Comparison of ENCODE assay signal across 21 cellular contexts in genomic region chr17:42686520-42687137, GRCh38. TPM values are rescaled to one million over a fixed set of nuclear protein-coding genes. Genes with fewer than 3 reads are reported as not detected.
DNase-seq lines count a peak whose midpoint lies in the region; ATAC-seq, FAIRE-seq and TF ChIP-seq lines count a peak whose summit lies in the region.
"Had no signal": no experiment of that assay in that cellular context is flagged by ENCODE, and none has a peak within 500 bp of the region (broad histone marks: within the 10 kb centered on the region; RNA-seq: fewer than 3 reads in every experiment).

No MANE protein-coding gene starts in this region.

- TF ChIP-seq POLR2A in HepG2 (IDR thresholded peaks at IDR 0.05; ENCODE audit: insufficient read depth in 1 of 2, low read depth in 2 of 2, low read length in 2 of 2) (no peak), right lobe of liver (IDR thresholded peaks at IDR 0.05) (no peak), endothelial cell of umbilical vein (IDR thresholded peaks at IDR 0.05; ENCODE audit: low read depth, low read length) (no peak)

- ATAC-seq in HepG2 (no peak), right lobe of liver (no peak), HG03521 (IDR thresholded peaks at IDR 0.05; ENCODE audit: unreplicated experiment) (no peak)

- H2AFZ ChIP-seq in HepG2 (ENCODE audit: low read length) (no peak overlapping the region), endothelial cell of umbilical vein (ENCODE audit: low read depth, low read length) (no peak overlapping the region)
- H2AFZ ChIP-seq: GM23248 had no signal

- WGBS in HepG2 (ENCODE audit: low lambda C conversion rate), result 97% methylated on average over 32 of the region's 32 CpGs
- 52% methylated on average over 15 of the region's 32 CpGs for WGBS in right lobe of liver (ENCODE audit: insufficient coverage, low coverage, low lambda C conversion rate, missing lambda C conversion rate)

- in situ Hi-C loops in HepG2 (cut with HindIII; ENCODE audit: extremely low pct_ligation_motif_present, low pct_unique_long_range_greater_than_20kb), result no loop called here

- intact Hi-C loops in HepG2 (cut with micrococcal nuclease; ENCODE audit: unreplicated experiment), result no loop called here
- intact Hi-C loops in right lobe of liver (cut with DNase I), result loop anchor here (10.0 kb wide), 2 partner anchors 72 to 102 kb away; no protein-coding TSS in a partner anchor
- intact Hi-C loops in endothelial cell of umbilical vein (cut with micrococcal nuclease), result no loop called here

- BruUV-seq in HepG2 (replicated peaks; lab: Mats Ljungman, UMichigan) (no TSS peak), endothelial cell of umbilical vein (replicated peaks; lab: Mats Ljungman, UMichigan) (no TSS peak)

- H3K36me3 ChIP-seq in HepG2 (replicated peaks in 1 of 2; ENCODE audit: control insufficient read depth in 1 of 2, insufficient read depth in 2 of 2, low read length in 2 of 2), result peaks cover 0 to 1% of the 10 kb centered on the region in 2 experiments; a peak in 2 of 5 replicates
- no peaks in the 10 kb centered on the region for H3K36me3 ChIP-seq in right lobe of liver
- no peaks in the 10 kb centered on the region for H3K36me3 ChIP-seq in endothelial cell of umbilical vein (ENCODE audit: control insufficient read depth in 2 of 2, extremely low read depth in 1 of 2, insufficient read depth in 2 of 2, low read length in 2 of 2)

- no peak for FAIRE-seq in HepG2 (lab: Jason Lieb, UNC)
- FAIRE-seq in endothelial cell of umbilical vein (lab: Jason Lieb, UNC), result no peak
- FAIRE-seq: A204.1, GM18507 had no signal

- H3K9me3 ChIP-seq in HepG2 (ENCODE audit: low read length) (no peaks in the 10 kb centered on the region), right lobe of liver (no peaks in the 10 kb centered on the region), endothelial cell of umbilical vein (replicated peaks; ENCODE audit: control insufficient read depth, insufficient read depth, low read length) (no peaks in the 10 kb centered on the region)

- TF ChIP-seq EP300 in HepG2 (IDR thresholded peaks at IDR 0.05; ENCODE audit: low read depth in 2 of 2, low read length in 2 of 2), result no peak
- TF ChIP-seq EP300 in HepG2 (CRISPR knock-in tag; IDR thresholded peaks at IDR 0.05; ENCODE audit: borderline replicate concordance), result no peak

- no peak overlapping the region for H3K9ac ChIP-seq in HepG2 (ENCODE audit: insufficient read depth, low read depth, low read length)
- H3K9ac ChIP-seq in endothelial cell of umbilical vein (replicated peaks; ENCODE audit: extremely low read depth, insufficient read depth, low read length), result no peak overlapping the region
- H3K9ac ChIP-seq: GM23248 had no signal

- H3K27ac ChIP-seq in HepG2 (ENCODE audit: extremely low read length, insufficient read depth, low read length), result no peak overlapping the region
- H3K27ac ChIP-seq in right lobe of liver, result no peak overlapping the region
- no peak overlapping the region for H3K27ac ChIP-seq in endothelial cell of umbilical vein (ENCODE audit: insufficient read depth, low read depth, low read length)
- H3K27ac ChIP-seq: C4-2B, GM23248 had no signal

- no peaks in the 10 kb centered on the region for H3K9me1 ChIP-seq in endothelial cell of umbilical vein (replicated peaks; ENCODE audit: control insufficient read depth, extremely low read depth, insufficient read depth, low read length)

- H3K27me3 ChIP-seq in HepG2 (ENCODE audit: control insufficient read depth in 1 of 2, insufficient read depth in 2 of 2, low read length in 2 of 2), result no peaks in the 10 kb centered on the region
- peaks cover 0 to 5% of the 10 kb centered on the region in 2 donors for H3K27me3 ChIP-seq in right lobe of liver
- peaks cover 0 to 20% of the 10 kb centered on the region in 2 experiments for H3K27me3 ChIP-seq in endothelial cell of umbilical vein (ENCODE audit: control insufficient read depth in 2 of 2, insufficient read depth in 2 of 2, low read length in 2 of 2)

- H3K4me2 ChIP-seq in HepG2 (ENCODE audit: low read depth, low read length), result no peak overlapping the region
- no peak overlapping the region for H3K4me2 ChIP-seq in endothelial cell of umbilical vein (ENCODE audit: insufficient read depth, low read length)

- TF ChIP-seq CTCF in HepG2 (CRISPR knock-in tag; IDR thresholded peaks at IDR 0.05) (no peak), right lobe of liver (IDR thresholded peaks at IDR 0.05) (no peak), endothelial cell of umbilical vein (IDR thresholded peaks at IDR 0.05; ENCODE audit: extremely low read depth in 1 of 2, insufficient read depth in 1 of 2, low read depth in 1 of 2, low read length in 2 of 2) (no peak)

- DNase-seq in HepG2 (ENCODE audit: low spot score), result no peak
- no peak for DNase-seq in right lobe of liver
- no peak for DNase-seq in endothelial cell of umbilical vein (ENCODE audit: low read depth, low spot score)
- no peak for DNase-seq in NOMO-1 treated with DMSO at 0.1 percent for 48 hours (lab: John Stamatoyannopoulos, UW; ENCODE audit: unreplicated experiment)
- no peak for DNase-seq in SKM-1 treated with dmso at 0.1 percent for 144 hours (lab: John Stamatoyannopoulos, UW; ENCODE audit: unreplicated experiment)
- DNase-seq: COR-L47, DMS153, EL, GM23248, HFFc6, Karpas-422, MM.1S, NCI-H1105, NCI-H1930, NCI-H2171, NCI-H446 treated with DMSO at 0.1 percent for 48 hours, SIG-M5 had no signal

- CTCF ChIA-PET in HepG2 (lab: Yijun Ruan, JAX; ENCODE audit: low intra/inter-chr PET ratio, low total read pairs), result no interaction called here
- CTCF ChIA-PET in endothelial cell of umbilical vein (lab: Charles Lee), result no interaction called here

- no peaks in the 10 kb centered on the region for H4K20me1 ChIP-seq in HepG2 (ENCODE audit: insufficient read depth, low read length)
- H4K20me1 ChIP-seq in endothelial cell of umbilical vein (replicated peaks; ENCODE audit: control insufficient read depth, extremely low read depth, insufficient read depth, low read length), result no peaks in the 10 kb centered on the region

- no peak overlapping the region for H3K4me3 ChIP-seq in HepG2 (replicated peaks in 1 of 3; ENCODE audit: insufficient read depth in 1 of 3, low read depth in 2 of 3, low read length in 3 of 3)
- no peak overlapping the region for H3K4me3 ChIP-seq in right lobe of liver
- no peak overlapping the region for H3K4me3 ChIP-seq in endothelial cell of umbilical vein (replicated peaks in 1 of 3; ENCODE audit: insufficient read depth in 1 of 3, low read depth in 1 of 3, low read length in 3 of 3)
- H3K4me3 ChIP-seq: GM23248 had no signal

- POLR2A ChIA-PET in HepG2 (lab: Yijun Ruan, JAX) (no interaction called here), endothelial cell of umbilical vein (lab: Charles Lee) (no interaction called here)

- no peak for TF ChIP-seq RAD21 in HepG2 (CRISPR knock-in tag; IDR thresholded peaks at IDR 0.05)

- H3K79me2 ChIP-seq in HepG2 (ENCODE audit: insufficient read depth, low read length) (no peaks in the 10 kb centered on the region), endothelial cell of umbilical vein (ENCODE audit: control insufficient read depth, insufficient read depth, low read length) (no peaks in the 10 kb centered on the region)

- dilution Hi-C loops in endothelial cell of umbilical vein (cut with MboI; ENCODE audit: extremely low pct_ligation_motif_present, low sequenced_read_pairs), result no loop called here

- H3K4me1 ChIP-seq in HepG2 (ENCODE audit: insufficient read depth, low read length) (peaks cover 17% of the 10 kb centered on the region), right lobe of liver (peaks cover 0 to 16% (median 0%) of the 10 kb centered on the region in 4 donors), endothelial cell of umbilical vein (ENCODE audit: control insufficient read depth, extremely low read depth, insufficient read depth, low read length) (peaks cover 14% of the 10 kb centered on the region)

RNA-seq across cellular contexts. Expression of gene CNTNAP1, which starts 4.3 kb away (rescaled TPM):
- total RNA-seq in HepG2 (2016; rRNA removed; fragmentation: Illumina TruSeq; extraction: Trizol) (1.2 and 4.5 TPM in 2 replicates), right lobe of liver (1 to 10 TPM in 1 of 6 experiments, under 1 TPM in 5; 0.42 to 1.8 (median 0.56) TPM), endothelial cell of umbilical vein (3.6 and 44.8 TPM in 2 replicates)
- total RNA-seq in HepG2 (2016; cell fraction: cytosol; rRNA removed; fragmentation: Illumina TruSeq; extraction: Trizol; ENCODE audit: low read depth), result 1.7 TPM in 2 replicates
- total RNA-seq in HepG2 (2016; cell fraction: insoluble cytoplasmic fraction; rRNA removed; fragmentation: Illumina TruSeq; extraction: Trizol), result 1.4 and 4.9 TPM in 2 replicates
- 1.1 and 1.5 TPM in 2 replicates for total RNA-seq in HepG2 (2016; cell fraction: membrane; rRNA removed; fragmentation: Illumina TruSeq; extraction: Trizol)
- 4.9 and 6.9 TPM in 2 replicates for total RNA-seq in HepG2 (2016; cell fraction: nucleus; rRNA removed; fragmentation: Illumina TruSeq; extraction: Trizol)
- polyA plus RNA-seq in HepG2 (2011; rRNA removed) (7.7 and 10.7 TPM in 2 replicates), endothelial cell of umbilical vein (26.3 and 27.3 TPM in 2 replicates)
- polyA plus RNA-seq in HepG2 (2011; cell fraction: cytosol; rRNA removed), result 4.1 and 4.4 TPM in 2 replicates
- 62.6 and 69.7 TPM in 2 replicates for polyA plus RNA-seq in HepG2 (2011; cell fraction: nucleus; rRNA removed)
- 9.2 and 13.1 TPM in 2 replicates for polyA plus RNA-seq in HepG2 (2012)
- polyA plus RNA-seq in HepG2 (2016; cell fraction: cytosol; fragmentation: Illumina TruSeq; extraction: Trizol; ENCODE audit: low read depth), result 0.15 and 0.23 TPM in 2 replicates
- polyA plus RNA-seq in HepG2 (2016; cell fraction: insoluble cytoplasmic fraction; fragmentation: Illumina TruSeq; extraction: Trizol; ENCODE audit: low read depth), result 1.1 and 1.6 TPM in 2 replicates
- polyA plus RNA-seq in HepG2 (2016; cell fraction: membrane; fragmentation: Illumina TruSeq; extraction: Trizol; ENCODE audit: low read depth), result 0.47 and 0.51 TPM in 2 replicates
- 19.8 and 23.5 TPM in 2 replicates for polyA plus RNA-seq in HepG2 (2016; cell fraction: nucleus; fragmentation: Illumina TruSeq; extraction: Trizol; ENCODE audit: insufficient read depth, low read depth)
- polyA minus RNA-seq in HepG2 (2011; rRNA and poly(A)+ RNA removed; ENCODE audit: low replicate concordance), result 2.2 and 13.9 TPM in 2 replicates
- 8.8 TPM in 2 replicates for polyA minus RNA-seq in HepG2 (2011; cell fraction: cytosol; rRNA and poly(A)+ RNA removed)
- 12.2 and 13.8 TPM in 2 replicates for polyA minus RNA-seq in HepG2 (2011; cell fraction: nucleus; rRNA and poly(A)+ RNA removed)
- polyA plus RNA-seq in endothelial cell of umbilical vein (2011; cell fraction: cytosol; rRNA removed), result 16.5 and 18.9 TPM in 2 replicates
- 73.5 and 81.1 TPM in 2 replicates for polyA plus RNA-seq in endothelial cell of umbilical vein (2011; cell fraction: nucleus; rRNA removed)
- polyA plus RNA-seq in endothelial cell of umbilical vein (2012), result 40.8 and 55.4 TPM in 2 replicates
- polyA minus RNA-seq in endothelial cell of umbilical vein, result 28.1 and 29.9 TPM in 2 replicates
- polyA minus RNA-seq in endothelial cell of umbilical vein (2011; cell fraction: cytosol; rRNA and poly(A)+ RNA removed), result 1.2 TPM
- 17.0 and 20.2 TPM in 2 replicates for polyA minus RNA-seq in endothelial cell of umbilical vein (2011; cell fraction: nucleus; rRNA and poly(A)+ RNA removed)

RNA-seq across cellular contexts. Expression of gene CCR10, which starts 5.0 kb away (rescaled TPM):
- total RNA-seq in HepG2 (2016; rRNA removed; fragmentation: Illumina TruSeq; extraction: Trizol) (0.20 and 0.29 TPM in 2 replicates), right lobe of liver (under 1 TPM in 3 of 6 experiments, not detected in 3; 0.21 to 0.34 (median 0.31) TPM), endothelial cell of umbilical vein (1.3 TPM in 1 of 2 replicates, not detected in the other)
- total RNA-seq in HepG2 (2016; cell fraction: cytosol; rRNA removed; fragmentation: Illumina TruSeq; extraction: Trizol; ENCODE audit: low read depth), result 0.10 and 0.26 TPM in 2 replicates
- total RNA-seq in HepG2 (2016; cell fraction: insoluble cytoplasmic fraction; rRNA removed; fragmentation: Illumina TruSeq; extraction: Trizol), result 0.15 and 0.48 TPM in 2 replicates
- 0.24 and 0.37 TPM in 2 replicates for total RNA-seq in HepG2 (2016; cell fraction: membrane; rRNA removed; fragmentation: Illumina TruSeq; extraction: Trizol)
- total RNA-seq in HepG2 (2016; cell fraction: nucleus; rRNA removed; fragmentation: Illumina TruSeq; extraction: Trizol), result 0.38 and 0.47 TPM in 2 replicates
- polyA plus RNA-seq in HepG2 (2011; rRNA removed) (0.54 and 0.63 TPM in 2 replicates), endothelial cell of umbilical vein (1.1 and 1.4 TPM in 2 replicates)
- 0.69 and 0.85 TPM in 2 replicates for polyA plus RNA-seq in HepG2 (2011; cell fraction: cytosol; rRNA removed)
- 6.7 and 9.2 TPM in 2 replicates for polyA plus RNA-seq in HepG2 (2011; cell fraction: nucleus; rRNA removed)
- polyA plus RNA-seq in HepG2 (2012), result 1.1 TPM in 2 replicates
- 0.08 and 0.14 TPM in 2 replicates for polyA plus RNA-seq in HepG2 (2016; cell fraction: cytosol; fragmentation: Illumina TruSeq; extraction: Trizol; ENCODE audit: low read depth)
- 0.19 TPM in 1 of 2 replicates, not detected in the other for polyA plus RNA-seq in HepG2 (2016; cell fraction: insoluble cytoplasmic fraction; fragmentation: Illumina TruSeq; extraction: Trizol; ENCODE audit: low read depth)
- 0.13 TPM in 1 of 2 replicates, not detected in the other for polyA plus RNA-seq in HepG2 (2016; cell fraction: membrane; fragmentation: Illumina TruSeq; extraction: Trizol; ENCODE audit: low read depth)
- polyA plus RNA-seq in HepG2 (2016; cell fraction: nucleus; fragmentation: Illumina TruSeq; extraction: Trizol; ENCODE audit: insufficient read depth, low read depth), result 1.4 and 2.1 TPM in 2 replicates
- 0.19 and 0.62 TPM in 2 replicates for polyA minus RNA-seq in HepG2 (2011; rRNA and poly(A)+ RNA removed; ENCODE audit: low replicate concordance)
- polyA minus RNA-seq in HepG2 (2011; cell fraction: cytosol; rRNA and poly(A)+ RNA removed), result 0.40 and 0.62 TPM in 2 replicates
- 0.77 and 0.87 TPM in 2 replicates for polyA minus RNA-seq in HepG2 (2011; cell fraction: nucleus; rRNA and poly(A)+ RNA removed)
- polyA plus RNA-seq in endothelial cell of umbilical vein (2011; cell fraction: cytosol; rRNA removed), result 0.49 and 1.0 TPM in 2 replicates
- 0.49 and 1.1 TPM in 2 replicates for polyA plus RNA-seq in endothelial cell of umbilical vein (2011; cell fraction: nucleus; rRNA removed)
- polyA plus RNA-seq in endothelial cell of umbilical vein (2012), result 2.1 and 4.5 TPM in 2 replicates
- 0.36 and 0.55 TPM in 2 replicates for polyA minus RNA-seq in endothelial cell of umbilical vein
- not detected for polyA minus RNA-seq in endothelial cell of umbilical vein (2011; cell fraction: cytosol; rRNA and poly(A)+ RNA removed)
- polyA minus RNA-seq in endothelial cell of umbilical vein (2011; cell fraction: nucleus; rRNA and poly(A)+ RNA removed), result 0.29 and 0.63 TPM in 2 replicates

RNA-seq across cellular contexts. Expression of gene PLEKHH3, which starts 9.8 kb away (rescaled TPM):
- total RNA-seq in HepG2 (2016; rRNA removed; fragmentation: Illumina TruSeq; extraction: Trizol) (9.3 and 19.9 TPM in 2 replicates), right lobe of liver (10 to 100 TPM in 5 of 6 experiments, 1 to 10 TPM in 1; 8.1 to 23.7 (median 11.2) TPM), endothelial cell of umbilical vein (11.3 and 13.2 TPM in 2 replicates)
- 2.9 and 5.1 TPM in 2 replicates for total RNA-seq in HepG2 (2016; cell fraction: cytosol; rRNA removed; fragmentation: Illumina TruSeq; extraction: Trizol; ENCODE audit: low read depth)
- total RNA-seq in HepG2 (2016; cell fraction: insoluble cytoplasmic fraction; rRNA removed; fragmentation: Illumina TruSeq; extraction: Trizol), result 10.2 and 18.9 TPM in 2 replicates
- 8.9 and 10.3 TPM in 2 replicates for total RNA-seq in HepG2 (2016; cell fraction: membrane; rRNA removed; fragmentation: Illumina TruSeq; extraction: Trizol)
- total RNA-seq in HepG2 (2016; cell fraction: nucleus; rRNA removed; fragmentation: Illumina TruSeq; extraction: Trizol), result 10.2 and 14.4 TPM in 2 replicates
- polyA plus RNA-seq in HepG2 (2011; rRNA removed) (6.0 and 7.5 TPM in 2 replicates), endothelial cell of umbilical vein (5.4 and 6.8 TPM in 2 replicates)
- polyA plus RNA-seq in HepG2 (2011; cell fraction: cytosol; rRNA removed), result 3.4 and 6.4 TPM in 2 replicates
- 38.3 and 39.7 TPM in 2 replicates for polyA plus RNA-seq in HepG2 (2011; cell fraction: nucleus; rRNA removed)
- 7.4 and 10.5 TPM in 2 replicates for polyA plus RNA-seq in HepG2 (2012)
- polyA plus RNA-seq in HepG2 (2016; cell fraction: cytosol; fragmentation: Illumina TruSeq; extraction: Trizol; ENCODE audit: low read depth), result 2.3 and 2.4 TPM in 2 replicates
- polyA plus RNA-seq in HepG2 (2016; cell fraction: insoluble cytoplasmic fraction; fragmentation: Illumina TruSeq; extraction: Trizol; ENCODE audit: low read depth), result 8.9 and 12.6 TPM in 2 replicates
- 5.4 and 5.8 TPM in 2 replicates for polyA plus RNA-seq in HepG2 (2016; cell fraction: membrane; fragmentation: Illumina TruSeq; extraction: Trizol; ENCODE audit: low read depth)
- polyA plus RNA-seq in HepG2 (2016; cell fraction: nucleus; fragmentation: Illumina TruSeq; extraction: Trizol; ENCODE audit: insufficient read depth, low read depth), result 31.7 and 34.0 TPM in 2 replicates
- polyA minus RNA-seq in HepG2 (2011; rRNA and poly(A)+ RNA removed; ENCODE audit: low replicate concordance), result 7.4 and 8.5 TPM in 2 replicates
- polyA minus RNA-seq in HepG2 (2011; cell fraction: cytosol; rRNA and poly(A)+ RNA removed), result 5.2 and 7.6 TPM in 2 replicates
- polyA minus RNA-seq in HepG2 (2011; cell fraction: nucleus; rRNA and poly(A)+ RNA removed), result 6.4 and 7.6 TPM in 2 replicates
- 2.4 and 3.6 TPM in 2 replicates for polyA plus RNA-seq in endothelial cell of umbilical vein (2011; cell fraction: cytosol; rRNA removed)
- polyA plus RNA-seq in endothelial cell of umbilical vein (2011; cell fraction: nucleus; rRNA removed), result 5.3 and 6.6 TPM in 2 replicates
- polyA plus RNA-seq in endothelial cell of umbilical vein (2012), result 5.4 and 9.0 TPM in 2 replicates
- polyA minus RNA-seq in endothelial cell of umbilical vein, result 2.5 and 3.3 TPM in 2 replicates
- 21.0 TPM for polyA minus RNA-seq in endothelial cell of umbilical vein (2011; cell fraction: cytosol; rRNA and poly(A)+ RNA removed)
- 1.9 and 2.5 TPM in 2 replicates for polyA minus RNA-seq in endothelial cell of umbilical vein (2011; cell fraction: nucleus; rRNA and poly(A)+ RNA removed)

RNA-seq across cellular contexts. Expression of gene TUBG2, which starts 27.5 kb away (rescaled TPM):
- 6.6 and 16.0 TPM in 2 replicates for total RNA-seq in HepG2 (2016; rRNA removed; fragmentation: Illumina TruSeq; extraction: Trizol)
- 6.2 and 7.8 TPM in 2 replicates for total RNA-seq in HepG2 (2016; cell fraction: cytosol; rRNA removed; fragmentation: Illumina TruSeq; extraction: Trizol; ENCODE audit: low read depth)
- 5.9 and 16.8 TPM in 2 replicates for total RNA-seq in HepG2 (2016; cell fraction: insoluble cytoplasmic fraction; rRNA removed; fragmentation: Illumina TruSeq; extraction: Trizol)
- total RNA-seq in HepG2 (2016; cell fraction: membrane; rRNA removed; fragmentation: Illumina TruSeq; extraction: Trizol), result 10.7 and 11.2 TPM in 2 replicates
- total RNA-seq in HepG2 (2016; cell fraction: nucleus; rRNA removed; fragmentation: Illumina TruSeq; extraction: Trizol), result 22.8 and 25.9 TPM in 2 replicates
- 42.3 and 48.3 TPM in 2 replicates for polyA plus RNA-seq in HepG2 (2011; rRNA removed)
- polyA plus RNA-seq in HepG2 (2011; cell fraction: cytosol; rRNA removed), result 26.1 and 26.6 TPM in 2 replicates
- polyA plus RNA-seq in HepG2 (2011; cell fraction: nucleus; rRNA removed), result 251 and 257 TPM in 2 replicates
- polyA plus RNA-seq in HepG2 (2012), result 33.9 and 38.4 TPM in 2 replicates
- polyA plus RNA-seq in HepG2 (2016; cell fraction: cytosol; fragmentation: Illumina TruSeq; extraction: Trizol; ENCODE audit: low read depth), result 10.7 and 13.2 TPM in 2 replicates
- polyA plus RNA-seq in HepG2 (2016; cell fraction: insoluble cytoplasmic fraction; fragmentation: Illumina TruSeq; extraction: Trizol; ENCODE audit: low read depth), result 13.2 and 18.2 TPM in 2 replicates
- polyA plus RNA-seq in HepG2 (2016; cell fraction: membrane; fragmentation: Illumina TruSeq; extraction: Trizol; ENCODE audit: low read depth), result 19.9 and 20.4 TPM in 2 replicates
- 85.4 and 93.9 TPM in 2 replicates for polyA plus RNA-seq in HepG2 (2016; cell fraction: nucleus; fragmentation: Illumina TruSeq; extraction: Trizol; ENCODE audit: insufficient read depth, low read depth)
- 4.8 and 24.0 TPM in 2 replicates for polyA minus RNA-seq in HepG2 (2011; rRNA and poly(A)+ RNA removed; ENCODE audit: low replicate concordance)
- polyA minus RNA-seq in HepG2 (2011; cell fraction: cytosol; rRNA and poly(A)+ RNA removed), result 8.4 and 8.6 TPM in 2 replicates
- polyA minus RNA-seq in HepG2 (2011; cell fraction: nucleus; rRNA and poly(A)+ RNA removed), result 41.6 and 47.0 TPM in 2 replicates
- total RNA-seq in right lobe of liver, result 10 to 100 TPM in 1 of 6 experiments, 1 to 10 TPM in 5; 6.8 to 10.7 (median 7.5) TPM
- 13.1 and 13.2 TPM in 2 replicates for total RNA-seq in endothelial cell of umbilical vein
- 17.7 and 19.4 TPM in 2 replicates for polyA plus RNA-seq in endothelial cell of umbilical vein
- 6.7 and 9.7 TPM in 2 replicates for polyA plus RNA-seq in endothelial cell of umbilical vein (2011; cell fraction: cytosol; rRNA removed)
- 52.9 and 63.6 TPM in 2 replicates for polyA plus RNA-seq in endothelial cell of umbilical vein (2011; cell fraction: nucleus; rRNA removed)
- polyA plus RNA-seq in endothelial cell of umbilical vein (2012), result 13.6 and 17.5 TPM in 2 replicates
- polyA minus RNA-seq in endothelial cell of umbilical vein, result 7.0 and 10.2 TPM in 2 replicates
- 3.5 TPM for polyA minus RNA-seq in endothelial cell of umbilical vein (2011; cell fraction: cytosol; rRNA and poly(A)+ RNA removed)
- polyA minus RNA-seq in endothelial cell of umbilical vein (2011; cell fraction: nucleus; rRNA and poly(A)+ RNA removed), result 12.4 and 16.1 TPM in 2 replicates

RNA-seq across cellular contexts. Expression of gene EZH1, which starts 58.2 kb away (rescaled TPM):
- 6.0 and 11.6 TPM in 2 replicates for total RNA-seq in HepG2 (2016; rRNA removed; fragmentation: Illumina TruSeq; extraction: Trizol)
- total RNA-seq in HepG2 (2016; cell fraction: cytosol; rRNA removed; fragmentation: Illumina TruSeq; extraction: Trizol; ENCODE audit: low read depth), result 4.0 and 7.8 TPM in 2 replicates
- total RNA-seq in HepG2 (2016; cell fraction: insoluble cytoplasmic fraction; rRNA removed; fragmentation: Illumina TruSeq; extraction: Trizol), result 5.3 and 12.1 TPM in 2 replicates
- 3.7 and 4.0 TPM in 2 replicates for total RNA-seq in HepG2 (2016; cell fraction: membrane; rRNA removed; fragmentation: Illumina TruSeq; extraction: Trizol)
- total RNA-seq in HepG2 (2016; cell fraction: nucleus; rRNA removed; fragmentation: Illumina TruSeq; extraction: Trizol), result 19.1 and 24.3 TPM in 2 replicates
- polyA plus RNA-seq in HepG2 (2011; rRNA removed), result 24.0 and 24.2 TPM in 2 replicates
- 8.2 and 9.4 TPM in 2 replicates for polyA plus RNA-seq in HepG2 (2011; cell fraction: cytosol; rRNA removed)
- 89.7 and 99.4 TPM in 2 replicates for polyA plus RNA-seq in HepG2 (2011; cell fraction: nucleus; rRNA removed)
- polyA plus RNA-seq in HepG2 (2012), result 13.8 and 14.4 TPM in 2 replicates
- 1.0 and 1.7 TPM in 2 replicates for polyA plus RNA-seq in HepG2 (2016; cell fraction: cytosol; fragmentation: Illumina TruSeq; extraction: Trizol; ENCODE audit: low read depth)
- 5.6 and 6.2 TPM in 2 replicates for polyA plus RNA-seq in HepG2 (2016; cell fraction: insoluble cytoplasmic fraction; fragmentation: Illumina TruSeq; extraction: Trizol; ENCODE audit: low read depth)
- polyA plus RNA-seq in HepG2 (2016; cell fraction: membrane; fragmentation: Illumina TruSeq; extraction: Trizol; ENCODE audit: low read depth), result 1.3 and 1.5 TPM in 2 replicates
- 45.6 and 48.7 TPM in 2 replicates for polyA plus RNA-seq in HepG2 (2016; cell fraction: nucleus; fragmentation: Illumina TruSeq; extraction: Trizol; ENCODE audit: insufficient read depth, low read depth)
- 29.9 and 34.9 TPM in 2 replicates for polyA minus RNA-seq in HepG2 (2011; rRNA and poly(A)+ RNA removed; ENCODE audit: low replicate concordance)
- 7.4 and 10.1 TPM in 2 replicates for polyA minus RNA-seq in HepG2 (2011; cell fraction: cytosol; rRNA and poly(A)+ RNA removed)
- polyA minus RNA-seq in HepG2 (2011; cell fraction: nucleus; rRNA and poly(A)+ RNA removed), result 61.9 and 64.4 TPM in 2 replicates
- total RNA-seq in right lobe of liver, result 10 to 100 TPM in 3 of 6 experiments, 1 to 10 TPM in 3; 5.5 to 16.5 (median 10.8) TPM
- 29.8 and 31.4 TPM in 2 replicates for total RNA-seq in endothelial cell of umbilical vein
- polyA plus RNA-seq in endothelial cell of umbilical vein, result 27.8 and 33.7 TPM in 2 replicates
- polyA plus RNA-seq in endothelial cell of umbilical vein (2011; cell fraction: cytosol; rRNA removed), result 15.5 and 23.0 TPM in 2 replicates
- 192 and 202 TPM in 2 replicates for polyA plus RNA-seq in endothelial cell of umbilical vein (2011; cell fraction: nucleus; rRNA removed)
- 14.4 and 16.5 TPM in 2 replicates for polyA plus RNA-seq in endothelial cell of umbilical vein (2012)
- polyA minus RNA-seq in endothelial cell of umbilical vein, result 40.4 and 52.0 TPM in 2 replicates
- 10.0 TPM for polyA minus RNA-seq in endothelial cell of umbilical vein (2011; cell fraction: cytosol; rRNA and poly(A)+ RNA removed)
- polyA minus RNA-seq in endothelial cell of umbilical vein (2011; cell fraction: nucleus; rRNA and poly(A)+ RNA removed), result 57.9 and 86.4 TPM in 2 replicates

Comparison
In these comparisons a context has a peak if more than half of its experiments do, and no peak if none do; other contexts are left out.
1. intact Hi-C loops: an anchor here in right lobe of liver (10.0 kb wide); none called in HepG2 and endothelial cell of umbilical vein.